Comparison of ENCODE assay signal across 8 cellular contexts in genomic region chr6:134632982-134633940, GRCh38.
DNase-seq lines count a peak whose midpoint lies in the region; ATAC-seq and TF ChIP-seq lines count a peak whose summit lies in the region.
"Not testable (repeated sequence)": the region's sequence is repeated elsewhere in the genome, so short reads cannot be mapped to it uniquely, and the experiment has no call there.

No MANE protein-coding gene starts in this region.

- H3K36me3 ChIP-seq in BLaER1 treated with 17β-estradiol and CSF1 and Interleukin-3, amounts not matched to agents 10 nM and 100 nM; Loucy (ENCODE audit: insufficient read depth, low read length): not testable (repeated sequence)

- peak overlapping the region in 5 of 10 experiments; percentile 19 to 49 (median 25); a peak in 8 of 20 replicates for H3K4me3 ChIP-seq in BLaER1 treated with 17β-estradiol and CSF1 and Interleukin-3, amounts not matched to agents 10 nM and 100 nM
- peak overlapping the region; percentile 57 for H3K4me3 ChIP-seq in Loucy (ENCODE audit: low read length, poor library complexity, severe bottlenecking)
- H3K4me3 ChIP-seq in fibroblast of villous mesenchyme (ENCODE audit: low read depth, low read length) = not testable (repeated sequence)

- H3K27me3 ChIP-seq in BLaER1 treated with 17β-estradiol and CSF1 and Interleukin-3, amounts not matched to agents 10 nM and 100 nM; Loucy (ENCODE audit: insufficient read depth, low read length, poor library complexity, severe bottlenecking): not testable (repeated sequence)

- H3F3A ChIP-seq in Loucy (ENCODE audit: low read depth) = not testable (repeated sequence)

- peaks cover 5 to 14% (median 11%) of the 10 kb centered on the region in 11 experiments; a peak in 16 of 22 replicates for H3K9me3 ChIP-seq in BLaER1 treated with 17β-estradiol and CSF1 and Interleukin-3, amounts not matched to agents 10 nM and 100 nM (replicated peaks in 1 of 11)
- not testable (repeated sequence) for H3K9me3 ChIP-seq in Loucy (ENCODE audit: insufficient read depth, low read depth, low read length)

- H3K27me3 Mint-ChIP-seq in T-helper 1 cell treated with Interleukin-12 subunit alpha and Interleukin-12 subunit beta and Interleukin-4 antibody, amounts not matched to agents 30 μg/mL and 1 μg/mL, for 36 hours (ENCODE audit: low read depth) = peaks cover 29% of the 10 kb centered on the region
- H3K27me3 Mint-ChIP-seq in activated naive CD4-positive, alpha-beta T cell treated with anti-CD3 and anti-CD28 coated beads for 36 hours (ENCODE audit: low read depth); stimulated activated naive B cell treated with anti-CD40 and anti-IgM and Interleukin-4, amounts not matched to agents 10 μg/mL and 1 μg/mL and 100 μg/mL, for 72 hours: not testable (repeated sequence)

- not testable (repeated sequence) for H3K9me3 Mint-ChIP-seq in T-helper 1 cell treated with Interleukin-12 subunit alpha and Interleukin-12 subunit beta and Interleukin-4 antibody, amounts not matched to agents 30 μg/mL and 1 μg/mL, for 36 hours; activated naive CD4-positive, alpha-beta T cell treated with anti-CD3 and anti-CD28 coated beads for 36 hours; stimulated activated naive B cell treated with anti-CD40 and anti-IgM and Interleukin-4, amounts not matched to agents 10 μg/mL and 1 μg/mL and 100 μg/mL, for 72 hours

- peaks cover 38 to 69% (median 42%) of the 10 kb centered on the region in 10 experiments for H3K4me1 ChIP-seq in BLaER1 treated with 17β-estradiol and CSF1 and Interleukin-3, amounts not matched to agents 10 nM and 100 nM
- H3K4me1 ChIP-seq in Loucy (ENCODE audit: insufficient read depth, low read length, poor library complexity, severe bottlenecking) = peaks cover 47% of the 10 kb centered on the region

- not testable (repeated sequence) for H4K20me1 ChIP-seq in BLaER1 treated with 17β-estradiol and CSF1 and Interleukin-3, amounts not matched to agents 10 nM and 100 nM; Loucy (ENCODE audit: insufficient read depth, low read length, poor library complexity, severe bottlenecking)

- peaks cover 41% of the 10 kb centered on the region for H3K4me1 Mint-ChIP-seq in T-helper 1 cell treated with Interleukin-12 subunit alpha and Interleukin-12 subunit beta and Interleukin-4 antibody, amounts not matched to agents 30 μg/mL and 1 μg/mL, for 36 hours (ENCODE audit: low read depth)
- H3K4me1 Mint-ChIP-seq in activated naive CD4-positive, alpha-beta T cell treated with anti-CD3 and anti-CD28 coated beads for 36 hours (ENCODE audit: low read depth) = peaks cover 33% of the 10 kb centered on the region
- H3K4me1 Mint-ChIP-seq in stimulated activated naive B cell treated with anti-CD40 and anti-IgM and Interleukin-4, amounts not matched to agents 10 μg/mL and 1 μg/mL and 100 μg/mL, for 72 hours = peaks cover 33 to 52% of the 10 kb centered on the region in 2 donors

- not testable (repeated sequence) for ATAC-seq in stimulated activated naive B cell treated with anti-CD40 and anti-IgM and Interleukin-4, amounts not matched to agents 10 μg/mL and 1 μg/mL and 100 μg/mL, for 72 hours (replicated peaks)

- DNase-seq in activated CD8-positive, alpha-beta memory T cell treated with anti-CD3 and anti-CD28 coated beads for 24 hours = peak; percentile 69
- DNase-seq in activated naive CD4-positive, alpha-beta T cell treated with anti-CD3 and anti-CD28 coated beads for 36 hours = peak; percentile 65
- DNase-seq in fibroblast of villous mesenchyme (ENCODE audit: low read depth) = peak; percentile 82
- DNase-seq in stimulated activated CD4-positive, alpha-beta T cell treated with anti-CD3 and anti-CD28 coated beads, Interleukin-12 subunit alpha, Interleukin-12 subunit beta, amount 100 ng/mL, for 4 hours = peak; percentile 9
- peak; percentile 4 for DNase-seq in stimulated activated naive B cell treated with anti-CD40 and anti-IgM and Interleukin-4, amounts not matched to agents 10 μg/mL and 1 μg/mL and 100 μg/mL, for 72 hours

- not testable (repeated sequence) for H3K79me2 ChIP-seq in Loucy (ENCODE audit: insufficient read depth, low read length)

- not testable (repeated sequence) for H3K9me2 ChIP-seq in Loucy (replicated peaks; ENCODE audit: low read depth, low read length)

- H3K9ac ChIP-seq in BLaER1 treated with 17β-estradiol and CSF1 and Interleukin-3, amounts not matched to agents 10 nM and 100 nM = peak overlapping the region; percentile 30 to 69 (median 56); a peak in 17 of 22 replicates
- H3K9ac ChIP-seq in Loucy (ENCODE audit: low read depth, low read length, poor library complexity, severe bottlenecking) = not testable (repeated sequence)

- H2AFZ ChIP-seq in Loucy (ENCODE audit: low read length) = not testable (repeated sequence)

- not testable (repeated sequence) for TF ChIP-seq CTCF in Loucy (conservative IDR thresholded peaks at IDR 0.05; ENCODE audit: low read length); fibroblast of villous mesenchyme (IDR thresholded peaks at IDR 0.05; ENCODE audit: insufficient read depth, low read depth, low read length)

- intact Hi-C loops in activated naive CD4-positive, alpha-beta T cell treated with anti-CD3 and anti-CD28 coated beads for 36 hours (cut with micrococcal nuclease) = loop anchor here (1.0 kb wide), 1 partner anchor 11 kb away; no protein-coding TSS in a partner anchor

- H3K27ac Mint-ChIP-seq in T-helper 1 cell treated with Interleukin-12 subunit alpha and Interleukin-12 subunit beta and Interleukin-4 antibody, amounts not matched to agents 30 μg/mL and 1 μg/mL, for 36 hours = peak overlapping the region; percentile 60
- H3K27ac Mint-ChIP-seq in activated naive CD4-positive, alpha-beta T cell treated with anti-CD3 and anti-CD28 coated beads for 36 hours = peak overlapping the region; percentile 14
- peak overlapping the region; percentile 21 for H3K27ac Mint-ChIP-seq in stimulated activated naive B cell treated with anti-CD40 and anti-IgM and Interleukin-4, amounts not matched to agents 10 μg/mL and 1 μg/mL and 100 μg/mL, for 72 hours

- peak overlapping the region; percentile 81 for H3K4me3 Mint-ChIP-seq in T-helper 1 cell treated with Interleukin-12 subunit alpha and Interleukin-12 subunit beta and Interleukin-4 antibody, amounts not matched to agents 30 μg/mL and 1 μg/mL, for 36 hours
- peak overlapping the region; percentile 69 for H3K4me3 Mint-ChIP-seq in activated naive CD4-positive, alpha-beta T cell treated with anti-CD3 and anti-CD28 coated beads for 36 hours
- H3K4me3 Mint-ChIP-seq in stimulated activated naive B cell treated with anti-CD40 and anti-IgM and Interleukin-4, amounts not matched to agents 10 μg/mL and 1 μg/mL and 100 μg/mL, for 72 hours = peak overlapping the region; percentile 70 to 78

- H3K4me2 ChIP-seq in BLaER1 treated with 17β-estradiol and CSF1 and Interleukin-3, amounts not matched to agents 10 nM and 100 nM = peak overlapping the region; percentile 59 to 84 (median 70)
- H3K4me2 ChIP-seq in Loucy (ENCODE audit: low read depth, low read length, poor library complexity, severe bottlenecking) = peak overlapping the region; percentile 73

- H3K36me3 Mint-ChIP-seq in T-helper 1 cell treated with Interleukin-12 subunit alpha and Interleukin-12 subunit beta and Interleukin-4 antibody, amounts not matched to agents 30 μg/mL and 1 μg/mL, for 36 hours (ENCODE audit: low read depth); activated naive CD4-positive, alpha-beta T cell treated with anti-CD3 and anti-CD28 coated beads for 36 hours (ENCODE audit: low read depth); stimulated activated naive B cell treated with anti-CD40 and anti-IgM and Interleukin-4, amounts not matched to agents 10 μg/mL and 1 μg/mL and 100 μg/mL, for 72 hours: not testable (repeated sequence)

- CTCF ChIA-PET in activated naive CD4-positive, alpha-beta T cell treated with anti-CD3 and anti-CD28 coated beads for 36 hours (lab: Charles Lee) = not testable (repeated sequence)

- peak overlapping the region in 10 of 11 experiments; percentile 44 to 84 (median 78); a peak in 19 of 22 replicates for H3K27ac ChIP-seq in BLaER1 treated with 17β-estradiol and CSF1 and Interleukin-3, amounts not matched to agents 10 nM and 100 nM

Comparison
In these comparisons a context has a peak if more than half of its experiments do, and no peak if none do; other contexts are left out.
1. DNase-seq: peak in every context shown above with its lines; median percentile 82 in fibroblast of villous mesenchyme; 69 in activated CD8-positive, alpha-beta memory T cell treated with anti-CD3 and anti-CD28 coated beads for 24 hours; 65 in activated naive CD4-positive, alpha-beta T cell treated with anti-CD3 and anti-CD28 coated beads for 36 hours; 9 in stimulated activated CD4-positive, alpha-beta T cell treated with anti-CD3 and anti-CD28 coated beads, Interleukin-12 subunit alpha, Interleukin-12 subunit beta, amount 100 ng/mL, for 4 hours; 4 in stimulated activated naive B cell treated with anti-CD40 and anti-IgM and Interleukin-4, amounts not matched to agents 10 μg/mL and 1 μg/mL and 100 μg/mL, for 72 hours.